In genomic region chr11:60130496-60130895, GRCh38 we compare ENCODE assay signal across 8 cellular contexts. TPM values are rescaled to one million over a fixed set of nuclear protein-coding genes. Genes with fewer than 3 reads are reported as not detected.
DNase-seq lines count a peak whose midpoint lies in the region; ATAC-seq and TF ChIP-seq lines count a peak whose summit lies in the region.

No MANE protein-coding gene starts in this region.

- H3K4me1 Mint-ChIP-seq in Calu3 (ENCODE audit: low read depth, unreplicated experiment), result peaks cover 46% of the 10 kb centered on the region
- H3K4me1 Mint-ChIP-seq in activated CD4-positive, alpha-beta memory T cell treated with anti-CD3 and anti-CD28 coated beads, Interleukin-2, amount 10 ng/mL, durations not matched to agents 7 days and 5 days, result no peaks in the 10 kb centered on the region

- no peak overlapping the region for H3K4me3 Mint-ChIP-seq in Calu3 (ENCODE audit: low read depth, unreplicated experiment)
- H3K4me3 Mint-ChIP-seq in activated CD4-positive, alpha-beta memory T cell treated with anti-CD3 and anti-CD28 coated beads, Interleukin-2, amount 10 ng/mL, durations not matched to agents 7 days and 5 days, result no peak overlapping the region

- POLR2A ChIA-PET in activated CD4-positive, alpha-beta memory T cell treated with anti-CD3 and anti-CD28 coated beads, Interleukin-2, amount 10 ng/mL, durations not matched to agents 7 days and 5 days (lab: Charles Lee), result no interaction called here

- H3K36me3 ChIP-seq in H7 (replicated peaks; ENCODE audit: control insufficient read depth, insufficient read depth, low read length) (no peaks in the 10 kb centered on the region), OCI-LY3 (replicated peaks; ENCODE audit: low read depth, low read length) (no peaks in the 10 kb centered on the region), esophagus muscularis mucosa (no peaks in the 10 kb centered on the region), prostate gland (no peaks in the 10 kb centered on the region)

- intact Hi-C loops in Calu3 (cut with micrococcal nuclease; ENCODE audit: unreplicated experiment), result loop anchor here (1.0 kb wide), 2 partner anchors 211 to 307 kb away; no protein-coding TSS in a partner anchor
- intact Hi-C loops in esophagus muscularis mucosa (cut with DNase I), result loop anchor here (5.0 kb wide), 1 partner anchor 308 kb away; no protein-coding TSS in a partner anchor
- intact Hi-C loops in prostate gland (cut with DNase I), result no loop called here

- H3K9me3 ChIP-seq in OCI-LY3 (ENCODE audit: insufficient read depth, low read length), result no peaks in the 10 kb centered on the region
- no peaks in the 10 kb centered on the region for H3K9me3 ChIP-seq in esophagus muscularis mucosa
- no peaks in the 10 kb centered on the region for H3K9me3 ChIP-seq in prostate gland

- no peak for ATAC-seq in GM19324 (IDR thresholded peaks at IDR 0.05; ENCODE audit: low FRiP score, unreplicated experiment)

- TF ChIP-seq POLR2A in esophagus muscularis mucosa (IDR thresholded peaks at IDR 0.05; ENCODE audit: low read depth) (no peak), prostate gland (IDR thresholded peaks at IDR 0.05) (no peak)

- TF ChIP-seq CTCF in Calu3 (IDR thresholded peaks at IDR 0.05; ENCODE audit: unreplicated experiment) (peak; percentile 50), OCI-LY3 (IDR thresholded peaks at IDR 0.05; ENCODE audit: low read depth, low read length) (peak; percentile 65), esophagus muscularis mucosa (IDR thresholded peaks at IDR 0.05) (peak; percentile 26 to 40 (median 32)), prostate gland (IDR thresholded peaks at IDR 0.05) (peak in 2 of 4 experiments; percentile 32 to 40)

- H3K36me3 Mint-ChIP-seq in Calu3 (ENCODE audit: insufficient read depth, unreplicated experiment), result peaks cover 10% of the 10 kb centered on the region
- H3K36me3 Mint-ChIP-seq in activated CD4-positive, alpha-beta memory T cell treated with anti-CD3 and anti-CD28 coated beads, Interleukin-2, amount 10 ng/mL, durations not matched to agents 7 days and 5 days (ENCODE audit: low read depth), result no peaks in the 10 kb centered on the region

- DNase-seq in Calu3 (peak; percentile 59), H7 (peak; percentile 51), esophagus muscularis mucosa (ENCODE audit: extremely low spot score) (no peak), prostate gland (ENCODE audit: low spot score) (peak; percentile 9), NCI-H2227 (lab: John Stamatoyannopoulos, UW; ENCODE audit: unreplicated experiment) (no peak)
- DNase-seq in activated CD4-positive, alpha-beta memory T cell treated with anti-CD3 and anti-CD28 coated beads, Interleukin-2, amount 10 ng/mL, durations not matched to agents 7 days and 5 days, result no peak

- H3K4me1 ChIP-seq in OCI-LY3 (ENCODE audit: low read length), result no peaks in the 10 kb centered on the region
- H3K4me1 ChIP-seq in esophagus muscularis mucosa, result no peaks in the 10 kb centered on the region
- H3K4me1 ChIP-seq in prostate gland (replicated peaks), result no peaks in the 10 kb centered on the region

- BruUV-seq in Calu3 (replicated peaks; lab: Mats Ljungman, UMichigan), result no TSS peak

- H3K4me3 ChIP-seq in H7 (ENCODE audit: insufficient read depth, low read depth, low read length), result no peak overlapping the region
- H3K4me3 ChIP-seq in OCI-LY3 (ENCODE audit: low read length), result no peak overlapping the region
- H3K4me3 ChIP-seq in esophagus muscularis mucosa, result no peak overlapping the region
- no peak overlapping the region for H3K4me3 ChIP-seq in prostate gland

- H3K9me3 Mint-ChIP-seq in Calu3 (ENCODE audit: low read depth, unreplicated experiment), result peaks cover 9% of the 10 kb centered on the region
- H3K9me3 Mint-ChIP-seq in activated CD4-positive, alpha-beta memory T cell treated with anti-CD3 and anti-CD28 coated beads, Interleukin-2, amount 10 ng/mL, durations not matched to agents 7 days and 5 days, result no peaks in the 10 kb centered on the region

- no peaks in the 10 kb centered on the region for H3K79me2 ChIP-seq in OCI-LY3 (ENCODE audit: low read length)

- no peaks in the 10 kb centered on the region for H3K27me3 ChIP-seq in H7 (ENCODE audit: control insufficient read depth, insufficient read depth, low read length)
- no peaks in the 10 kb centered on the region for H3K27me3 ChIP-seq in OCI-LY3 (ENCODE audit: low read depth, low read length)
- no peaks in the 10 kb centered on the region for H3K27me3 ChIP-seq in esophagus muscularis mucosa
- H3K27me3 ChIP-seq in prostate gland (replicated peaks; ENCODE audit: insufficient read depth), result no peaks in the 10 kb centered on the region

- peak overlapping the region; percentile 38 for H3K27ac Mint-ChIP-seq in Calu3 (ENCODE audit: unreplicated experiment)
- no peak overlapping the region for H3K27ac Mint-ChIP-seq in activated CD4-positive, alpha-beta memory T cell treated with anti-CD3 and anti-CD28 coated beads, Interleukin-2, amount 10 ng/mL, durations not matched to agents 7 days and 5 days

- H4K20me1 ChIP-seq in OCI-LY3 (ENCODE audit: insufficient read depth, low read length), result no peaks in the 10 kb centered on the region

- H3K9ac ChIP-seq in OCI-LY3 (ENCODE audit: low read length), result no peak overlapping the region

- no peak overlapping the region for H3K4me2 ChIP-seq in OCI-LY3 (ENCODE audit: low read length)

- H2AFZ ChIP-seq in OCI-LY3 (ENCODE audit: low read depth, low read length), result no peak overlapping the region

- H3K27ac ChIP-seq in OCI-LY3 (ENCODE audit: low read length), result no peak overlapping the region
- no peak overlapping the region for H3K27ac ChIP-seq in esophagus muscularis mucosa (replicated peaks in 1 of 4)
- H3K27ac ChIP-seq in prostate gland, result no peak overlapping the region

- no peaks in the 10 kb centered on the region for H3K27me3 Mint-ChIP-seq in Calu3 (ENCODE audit: unreplicated experiment)
- peaks cover 2% of the 10 kb centered on the region for H3K27me3 Mint-ChIP-seq in activated CD4-positive, alpha-beta memory T cell treated with anti-CD3 and anti-CD28 coated beads, Interleukin-2, amount 10 ng/mL, durations not matched to agents 7 days and 5 days

- no peak for TF ChIP-seq EP300 in esophagus muscularis mucosa (IDR thresholded peaks at IDR 0.05)

- CTCF ChIA-PET in Calu3 (lab: Charles Lee), result interaction anchor here (0.8 to 1.0 kb wide), 2 partner anchors 212 to 308 kb away, joined by 4 to 7 read pairs; no protein-coding TSS in a partner anchor
- CTCF ChIA-PET in activated CD4-positive, alpha-beta memory T cell treated with anti-CD3 and anti-CD28 coated beads, Interleukin-2, amount 10 ng/mL, durations not matched to agents 7 days and 5 days (lab: Charles Lee), result no interaction called here

RNA-seq across cellular contexts. Expression of gene MS4A2, which starts 42.0 kb away (rescaled TPM):
- not detected in 2 replicates for total RNA-seq in Calu3 (2022)
- not detected in 2 replicates for total RNA-seq in H7 (2014; rRNA removed; shearing (Covaris generic))
- total RNA-seq in esophagus muscularis mucosa, result 1 to 10 TPM in 3 of 4 donors, under 1 TPM in 1; 0.32 to 6.0 (median 2.6) TPM
- 1 to 10 TPM in 1 of 2 donors, not detected in 1; 2.0 TPM for total RNA-seq in prostate gland
- not detected for total RNA-seq in activated CD4-positive, alpha-beta memory T cell treated with anti-CD3 and anti-CD28 coated beads, Interleukin-2, amount 10 ng/mL, durations not matched to agents 7 days and 5 days

RNA-seq across cellular contexts. Expression of gene MS4A6A, which starts 52.4 kb away (rescaled TPM):
- total RNA-seq in Calu3 (2022) (not detected in 2 replicates), esophagus muscularis mucosa (100 to 1,000 TPM in 1 of 4 donors, 10 to 100 TPM in 3; 47.4 to 143 (median 58.3) TPM), prostate gland (10 to 100 TPM; 13.4 to 44.1 TPM)
- not detected in 2 replicates for total RNA-seq in H7 (2014; rRNA removed; shearing (Covaris generic))
- total RNA-seq in activated CD4-positive, alpha-beta memory T cell treated with anti-CD3 and anti-CD28 coated beads, Interleukin-2, amount 10 ng/mL, durations not matched to agents 7 days and 5 days, result not detected

Comparison
In these comparisons a context has a peak if more than half of its experiments do, and no peak if none do; other contexts are left out.
1. DNase-seq: peak in Calu3 (single experiment), H7 (single experiment) and prostate gland (single experiment); none in esophagus muscularis mucosa (single experiment), activated CD4-positive, alpha-beta memory T cell treated with anti-CD3 and anti-CD28 coated beads, Interleukin-2, amount 10 ng/mL, durations not matched to agents 7 days and 5 days (single experiment) and NCI-H2227 (single experiment).
2. RNA of gene MS4A6A, which starts 52.4 kb away (total RNA-seq): 47.4 to 143 TPM in esophagus muscularis mucosa and 13.4 to 44.1 TPM in prostate gland; not detected in activated CD4-positive, alpha-beta memory T cell treated with anti-CD3 and anti-CD28 coated beads, Interleukin-2, amount 10 ng/mL, durations not matched to agents 7 days and 5 days, not detected in Calu3 and not detected in H7; every median in the first group is over 10 times any median in the second.